In genomic region chr9:130239741-130240241, GRCh38 we compare ENCODE assay signal across 8 cellular contexts. TPM values are rescaled to one million over a fixed set of nuclear protein-coding genes. Genes with fewer than 3 reads are reported as not detected.
DNase-seq lines count a peak whose midpoint lies in the region; ATAC-seq and TF ChIP-seq lines count a peak whose summit lies in the region.

No MANE protein-coding gene starts in this region.

- peak; percentile 83 for DNase-seq in activated CD8-positive, alpha-beta T cell treated with anti-CD3 and anti-CD28 coated beads for 36 hours
- DNase-seq in renal cortical epithelial cell (ENCODE audit: low read depth) (peak; percentile 86), hippocampal formation (lab: John Stamatoyannopoulos, UW) (no peak), mesothelial cell of epicardium (ENCODE audit: low spot score in 2 of 2, unreplicated experiment in 2 of 2) (no peak), epidermal melanocyte (ENCODE audit: insufficient read length, low spot score) (no peak), NCI-H510A treated with DMSO at 0.1 percent for 48 hours (lab: John Stamatoyannopoulos, UW) (no peak)

- no peak for TF ChIP-seq CTCF in activated CD8-positive, alpha-beta T cell treated with anti-CD3 and anti-CD28 coated beads for 36 hours (IDR thresholded peaks at IDR 0.05)
- no peak for TF ChIP-seq CTCF in mesothelial cell of epicardium (IDR thresholded peaks at IDR 0.05; ENCODE audit: unreplicated experiment)

- H3K27ac Mint-ChIP-seq in activated CD8-positive, alpha-beta T cell treated with anti-CD3 and anti-CD28 coated beads for 36 hours, result peak overlapping the region; percentile 46
- no peak overlapping the region for H3K27ac Mint-ChIP-seq in mesothelial cell of epicardium

- intact Hi-C loops in activated CD8-positive, alpha-beta T cell treated with anti-CD3 and anti-CD28 coated beads for 36 hours (cut with micrococcal nuclease), result loop anchor here (5.0 kb wide), 1 partner anchor 112 kb away; no protein-coding TSS in a partner anchor

- peaks cover 2% of the 10 kb centered on the region for H3K27me3 Mint-ChIP-seq in activated CD8-positive, alpha-beta T cell treated with anti-CD3 and anti-CD28 coated beads for 36 hours
- H3K27me3 Mint-ChIP-seq in mesothelial cell of epicardium (ENCODE audit: low read depth), result no peaks in the 10 kb centered on the region

- no peaks in the 10 kb centered on the region for H3K9me3 Mint-ChIP-seq in activated CD8-positive, alpha-beta T cell treated with anti-CD3 and anti-CD28 coated beads for 36 hours
- H3K9me3 Mint-ChIP-seq in mesothelial cell of epicardium, result no peaks in the 10 kb centered on the region

- POLR2A ChIA-PET in activated CD8-positive, alpha-beta T cell treated with anti-CD3 and anti-CD28 coated beads for 36 hours (lab: Charles Lee), result interaction anchor here (0.7 to 2.0 kb wide), 4 partner anchors 111 to 226 kb away, joined by 3 to 7 read pairs (median 3); no protein-coding TSS in a partner anchor

- ATAC-seq in GM18907 (IDR thresholded peaks at IDR 0.05; ENCODE audit: unreplicated experiment), result peak; percentile 48
- ATAC-seq in HG03095 (IDR thresholded peaks at IDR 0.05; ENCODE audit: unreplicated experiment), result peak; percentile 63
- ATAC-seq in activated CD8-positive, alpha-beta T cell treated with anti-CD3 and anti-CD28 coated beads for 36 hours, result peak; percentile 87

- peaks cover 30% of the 10 kb centered on the region for H3K4me1 Mint-ChIP-seq in activated CD8-positive, alpha-beta T cell treated with anti-CD3 and anti-CD28 coated beads for 36 hours (ENCODE audit: low read depth)
- H3K4me1 Mint-ChIP-seq in mesothelial cell of epicardium, result peaks cover 15% of the 10 kb centered on the region

- no peak overlapping the region for H3K4me3 Mint-ChIP-seq in activated CD8-positive, alpha-beta T cell treated with anti-CD3 and anti-CD28 coated beads for 36 hours
- no peak overlapping the region for H3K4me3 Mint-ChIP-seq in mesothelial cell of epicardium

- CTCF ChIA-PET in activated CD8-positive, alpha-beta T cell treated with anti-CD3 and anti-CD28 coated beads for 36 hours (lab: Charles Lee), result interaction anchor here (0.7 to 7.3 kb wide), 4 partner anchors 104 to 200 kb away, joined by 3 to 111 read pairs (median 4); no protein-coding TSS in a partner anchor

- no peaks in the 10 kb centered on the region for H3K36me3 Mint-ChIP-seq in activated CD8-positive, alpha-beta T cell treated with anti-CD3 and anti-CD28 coated beads for 36 hours (ENCODE audit: low read depth)
- peaks cover 3% of the 10 kb centered on the region for H3K36me3 Mint-ChIP-seq in mesothelial cell of epicardium

RNA-seq across cellular contexts. Expression of gene HMCN2, which starts 25.8 kb away (rescaled TPM):
- not detected for total RNA-seq in activated CD8-positive, alpha-beta T cell treated with anti-CD3 and anti-CD28 coated beads for 36 hours
- total RNA-seq in renal cortical epithelial cell (under 0.01 TPM in 1 of 2 replicates, not detected in the other), mesothelial cell of epicardium (5.8 to 6.5 TPM (median 6.0 TPM) in 3 replicates)

Comparison
In these comparisons a context has a peak if more than half of its experiments do, and no peak if none do; other contexts are left out.
1. DNase-seq: peak in activated CD8-positive, alpha-beta T cell treated with anti-CD3 and anti-CD28 coated beads for 36 hours (single experiment) and renal cortical epithelial cell (single experiment); none in hippocampal formation (0 of 2), mesothelial cell of epicardium (0 of 2), epidermal melanocyte (single experiment) and NCI-H510A treated with DMSO at 0.1 percent for 48 hours (single experiment).
2. Peak in every context shown above with its lines, with median percentiles within 50 percentile points of each other: ATAC-seq.